ENCODE assay signal across 18 cellular contexts in the genomic region with DNA sequence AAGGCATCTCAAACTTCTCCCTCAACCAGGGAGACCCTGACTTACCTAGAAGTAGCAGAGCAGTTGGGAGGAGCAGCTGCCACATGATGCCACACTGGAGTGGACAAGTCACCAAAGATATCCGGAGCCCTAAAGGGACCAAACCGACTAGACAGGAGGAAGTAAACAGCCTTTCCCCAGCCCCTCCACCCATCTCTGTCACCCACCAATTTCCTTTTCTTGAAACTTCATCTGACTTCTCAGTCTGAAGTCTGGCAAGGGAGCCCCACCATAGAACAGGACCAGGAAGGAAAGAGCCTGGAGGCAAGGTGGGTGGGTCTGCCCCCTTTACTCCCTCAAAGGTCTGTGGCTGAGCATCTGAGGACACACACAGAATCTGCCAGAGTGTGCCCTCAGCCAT. TPM values are rescaled to one million over a fixed set of nuclear protein-coding genes. Genes with fewer than 3 reads are reported as not detected.
DNase-seq lines count a peak whose midpoint lies in the region; TF ChIP-seq lines count a peak whose summit lies in the region.
"Had no signal": no experiment of that assay in that cellular context is flagged by ENCODE, and none has a peak within 500 bp of the region (broad histone marks: within the 10 kb centered on the region; RNA-seq: fewer than 3 reads in every experiment).

Gene FCGR3A (minus strand): TSS at position 167 of the 400 bp plus-strand sequence. CDS start 82 bp downstream, at position 85.

- CTCF ChIA-PET in SK-N-SH (lab: Yijun Ruan, JAX), result no interaction called here

- H3K9ac ChIP-seq in SK-N-SH, result no peak within 1 kb of the TSS

- peaks cover 6% of the 10 kb centered on the region for H3K27me3 ChIP-seq in left ventricle myocardium inferior (ENCODE audit: low read depth)
- no peaks in the 10 kb centered on the region for H3K27me3 ChIP-seq in tibial nerve
- H3K27me3 ChIP-seq in SK-N-SH (ENCODE audit: insufficient read depth), result peaks cover 7% of the 10 kb centered on the region; the same call in 1 of the 2 replicates
- H3K27me3 ChIP-seq: foreskin keratinocyte, MG63 had no signal

- no peak within 1 kb of the TSS for H2AFZ ChIP-seq in SK-N-SH (ENCODE audit: low read depth)

- H3K27ac ChIP-seq in caudate nucleus (ENCODE audit: low read depth, low read length) (peak within 1 kb of the TSS; percentile 77), left ventricle myocardium inferior (replicated peaks) (peak within 1 kb of the TSS; percentile 30), tibial nerve (peak within 1 kb of the TSS in 2 of 4 donors; percentile 11 to 43), SK-N-SH (ENCODE audit: low read depth in 2 of 2, low read length in 1 of 2) (no peak within 1 kb of the TSS)
- H3K27ac ChIP-seq: epithelial cell of prostate, foreskin keratinocyte, prostate gland had no signal

- intact Hi-C loops in left ventricle myocardium inferior (cut with micrococcal nuclease), result no loop called here

- 77 to 78% methylated on average over 2 of the region's 2 CpGs for WGBS in tibial nerve, 2 donors
- WGBS in SK-N-SH (ENCODE audit: low lambda C conversion rate), result 6% methylated on average over 2 of the region's 2 CpGs

- H3K9me3 ChIP-seq in left ventricle myocardium inferior (replicated peaks) (no peaks in the 10 kb centered on the region), tibial nerve (no peaks in the 10 kb centered on the region), SK-N-SH (no peaks in the 10 kb centered on the region)
- H3K9me3 ChIP-seq: MG63, prostate gland had no signal

- peak in 2 of 61 donors; percentile 3 to 11 for DNase-seq in caudate nucleus (lab: John Stamatoyannopoulos, UW)
- no peak for DNase-seq in left ventricle myocardium inferior
- no peak for DNase-seq in mucosa of gallbladder (ENCODE audit: low spot score)
- DNase-seq in tibial nerve (ENCODE audit: low spot score in 2 of 2), result no peak
- no peak for DNase-seq in SK-N-SH
- no peak for DNase-seq in GDM1 (lab: John Stamatoyannopoulos, UW)
- no peak for DNase-seq in NCI-H1417 (lab: John Stamatoyannopoulos, UW)
- DNase-seq: activated CD4-positive, alpha-beta T cell treated with anti-CD3 and anti-CD28 coated beads, Interleukin-2, amount 10 ng/mL, durations not matched to agents 7 days and 5 days; activated naive CD4-positive, alpha-beta T cell treated with anti-CD3 and anti-CD28 coated beads, Interleukin-2, amount 10 ng/mL, durations not matched to agents 7 days and 5 days; dermis blood vessel endothelial cell; foreskin keratinocyte; MG63; NCI-H2029; RPMI8226; SW 1271 had no signal

- H3K9me2 ChIP-seq in SK-N-SH, result no peaks in the 10 kb centered on the region

- POLR2A ChIA-PET in SK-N-SH (lab: Yijun Ruan, JAX), result no interaction called here

- no peak within 1 kb of the TSS for H3K4me2 ChIP-seq in SK-N-SH

- no peaks in the 10 kb centered on the region for H4K20me1 ChIP-seq in SK-N-SH (ENCODE audit: insufficient read depth)

- H3K4me3 ChIP-seq in left ventricle myocardium inferior, result no peak within 1 kb of the TSS
- H3K4me3 ChIP-seq in tibial nerve, result no peak within 1 kb of the TSS
- no peak within 1 kb of the TSS for H3K4me3 ChIP-seq in SK-N-SH (ENCODE audit: low read depth in 2 of 2, low read length in 1 of 2)
- H3K4me3 ChIP-seq: MG63, prostate gland had no signal

- TF ChIP-seq EP300 in tibial nerve (IDR thresholded peaks at IDR 0.05) (no peak), SK-N-SH (IDR thresholded peaks at IDR 0.05; ENCODE audit: borderline replicate concordance in 1 of 2, low read depth in 1 of 2, low read length in 1 of 2) (no peak)

- TF ChIP-seq POLR2A in tibial nerve (IDR thresholded peaks at IDR 0.05), result no peak

- H3K4me1 ChIP-seq in left ventricle myocardium inferior, result no peaks in the 10 kb centered on the region
- no peaks in the 10 kb centered on the region for H3K4me1 ChIP-seq in tibial nerve
- no peaks in the 10 kb centered on the region for H3K4me1 ChIP-seq in SK-N-SH (ENCODE audit: control insufficient read depth in 1 of 2, insufficient read depth in 2 of 2, low read depth in 1 of 2, low read length in 1 of 2)
- H3K4me1 ChIP-seq: foreskin keratinocyte, prostate gland had no signal

- TF ChIP-seq RAD21 in SK-N-SH (IDR thresholded peaks at IDR 0.05; ENCODE audit: low read length), result no peak

- no peaks in the 10 kb centered on the region for H3F3A ChIP-seq in SK-N-SH (replicated peaks; ENCODE audit: insufficient read depth)

- no peak for TF ChIP-seq CTCF in left ventricle myocardium inferior (IDR thresholded peaks at IDR 0.05; ENCODE audit: borderline replicate concordance)
- no peak for TF ChIP-seq CTCF in tibial nerve (IDR thresholded peaks at IDR 0.05)
- no peak for TF ChIP-seq CTCF in SK-N-SH (IDR thresholded peaks at IDR 0.05)

- no peaks in the 10 kb centered on the region for H3K36me3 ChIP-seq in left ventricle myocardium inferior
- no peaks in the 10 kb centered on the region for H3K36me3 ChIP-seq in tibial nerve
- H3K36me3 ChIP-seq in SK-N-SH (replicated peaks in 1 of 2; ENCODE audit: control insufficient read depth in 1 of 2, insufficient read depth in 2 of 2, low read length in 1 of 2), result no peaks in the 10 kb centered on the region
- H3K36me3 ChIP-seq: MG63, prostate gland had no signal

- no peaks in the 10 kb centered on the region for H3K79me2 ChIP-seq in SK-N-SH (ENCODE audit: insufficient read depth)

TF ChIP-seq in SK-N-SH, 30 proteins besides CTCF, POLR2A, EP300 and RAD21 (continues in another document):
- no peak for TF ChIP-seq GATA2 (CRISPR knock-in tag; IDR thresholded peaks at IDR 0.05)
- TF ChIP-seq GABPA (IDR thresholded peaks at IDR 0.05; ENCODE audit: low read depth), result no peak
- TF ChIP-seq ELF1 (IDR thresholded peaks at IDR 0.05), result no peak
- TF ChIP-seq, protein P1, sequence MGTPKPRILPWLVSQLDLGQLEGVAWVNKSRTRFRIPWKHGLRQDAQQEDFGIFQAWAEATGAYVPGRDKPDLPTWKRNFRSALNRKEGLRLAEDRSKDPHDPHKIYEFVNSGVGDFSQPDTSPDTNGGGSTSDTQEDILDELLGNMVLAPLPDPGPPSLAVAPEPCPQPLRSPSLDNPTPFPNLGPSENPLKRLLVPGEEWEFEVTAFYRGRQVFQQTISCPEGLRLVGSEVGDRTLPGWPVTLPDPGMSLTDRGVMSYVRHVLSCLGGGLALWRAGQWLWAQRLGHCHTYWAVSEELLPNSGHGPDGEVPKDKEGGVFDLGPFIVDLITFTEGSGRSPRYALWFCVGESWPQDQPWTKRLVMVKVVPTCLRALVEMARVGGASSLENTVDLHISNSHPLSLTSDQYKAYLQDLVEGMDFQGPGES (IDR thresholded peaks at IDR 0.05; ENCODE audit: low read depth, low read length), result no peak
- no peak for TF ChIP-seq FOXJ3 (CRISPR knock-in tag; IDR thresholded peaks at IDR 0.05)
- no peak for TF ChIP-seq MEF2A (IDR thresholded peaks at IDR 0.05; ENCODE audit: borderline replicate concordance, low read depth)
- no peak for TF ChIP-seq MAX (IDR thresholded peaks at IDR 0.05; ENCODE audit: low read depth)
- no peak for TF ChIP-seq SIN3A (IDR thresholded peaks at IDR 0.05; ENCODE audit: borderline replicate concordance, low read depth, low read length)
- TF ChIP-seq, protein P2, sequence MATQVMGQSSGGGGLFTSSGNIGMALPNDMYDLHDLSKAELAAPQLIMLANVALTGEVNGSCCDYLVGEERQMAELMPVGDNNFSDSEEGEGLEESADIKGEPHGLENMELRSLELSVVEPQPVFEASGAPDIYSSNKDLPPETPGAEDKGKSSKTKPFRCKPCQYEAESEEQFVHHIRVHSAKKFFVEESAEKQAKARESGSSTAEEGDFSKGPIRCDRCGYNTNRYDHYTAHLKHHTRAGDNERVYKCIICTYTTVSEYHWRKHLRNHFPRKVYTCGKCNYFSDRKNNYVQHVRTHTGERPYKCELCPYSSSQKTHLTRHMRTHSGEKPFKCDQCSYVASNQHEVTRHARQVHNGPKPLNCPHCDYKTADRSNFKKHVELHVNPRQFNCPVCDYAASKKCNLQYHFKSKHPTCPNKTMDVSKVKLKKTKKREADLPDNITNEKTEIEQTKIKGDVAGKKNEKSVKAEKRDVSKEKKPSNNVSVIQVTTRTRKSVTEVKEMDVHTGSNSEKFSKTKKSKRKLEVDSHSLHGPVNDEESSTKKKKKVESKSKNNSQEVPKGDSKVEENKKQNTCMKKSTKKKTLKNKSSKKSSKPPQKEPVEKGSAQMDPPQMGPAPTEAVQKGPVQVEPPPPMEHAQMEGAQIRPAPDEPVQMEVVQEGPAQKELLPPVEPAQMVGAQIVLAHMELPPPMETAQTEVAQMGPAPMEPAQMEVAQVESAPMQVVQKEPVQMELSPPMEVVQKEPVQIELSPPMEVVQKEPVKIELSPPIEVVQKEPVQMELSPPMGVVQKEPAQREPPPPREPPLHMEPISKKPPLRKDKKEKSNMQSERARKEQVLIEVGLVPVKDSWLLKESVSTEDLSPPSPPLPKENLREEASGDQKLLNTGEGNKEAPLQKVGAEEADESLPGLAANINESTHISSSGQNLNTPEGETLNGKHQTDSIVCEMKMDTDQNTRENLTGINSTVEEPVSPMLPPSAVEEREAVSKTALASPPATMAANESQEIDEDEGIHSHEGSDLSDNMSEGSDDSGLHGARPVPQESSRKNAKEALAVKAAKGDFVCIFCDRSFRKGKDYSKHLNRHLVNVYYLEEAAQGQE (IDR thresholded peaks at IDR 0.05; ENCODE audit: low read depth, low read length), result no peak
- no peak for TF ChIP-seq FOXM1 (IDR thresholded peaks at IDR 0.05; ENCODE audit: low read depth)
- no peak for TF ChIP-seq SMC3 (IDR thresholded peaks at IDR 0.05; ENCODE audit: low read depth, low read length)
- TF ChIP-seq RCOR1 (IDR thresholded peaks at IDR 0.05; ENCODE audit: low read length), result no peak
- TF ChIP-seq TCF12 (IDR thresholded peaks at IDR 0.05), result no peak
- TF ChIP-seq TAF1 (IDR thresholded peaks at IDR 0.05; ENCODE audit: borderline replicate concordance, low read depth, low read length), result no peak
- TF ChIP-seq FOSL2 (IDR thresholded peaks at IDR 0.05; ENCODE audit: borderline replicate concordance, low read depth), result no peak
- no peak for TF ChIP-seq NRF1 (IDR thresholded peaks at IDR 0.05; ENCODE audit: low read depth, low read length)

RNA-seq across cellular contexts. Expression of gene FCGR3A, which starts in this region (rescaled TPM):
- total RNA-seq in left ventricle myocardium inferior (15.0 TPM), mucosa of gallbladder (36.0 TPM), tibial nerve (10 to 100 TPM in 3 of 4 donors, 1 to 10 TPM in 1; 9.4 to 31.2 (median 22.1) TPM)
- not detected in 2 replicates for polyA plus RNA-seq in SK-N-SH (2012; rRNA removed)
- polyA plus RNA-seq in SK-N-SH (2012; cell fraction: cytosol; rRNA removed), result not detected in 2 replicates
- not detected in 2 replicates for polyA plus RNA-seq in SK-N-SH (2012; cell fraction: nucleus; rRNA removed)
- total RNA-seq: activated CD4-positive, alpha-beta T cell treated with anti-CD3 and anti-CD28 coated beads, Interleukin-2, amount 10 ng/mL, durations not matched to agents 7 days and 5 days; dermis blood vessel endothelial cell; foreskin keratinocyte; NCI-H460 had no signal
- polyA plus RNA-seq: foreskin keratinocyte had no signal

Comparison
In these comparisons a context has a peak if more than half of its experiments do, and no peak if none do; other contexts are left out.
1. H3K27ac ChIP-seq: peak in caudate nucleus (single experiment) and left ventricle myocardium inferior (single experiment); none in SK-N-SH (0 of 2).